ENCODE assay signal across 8 cellular contexts in genomic region chr3:98039322-98040024, GRCh38. TPM values are rescaled to one million over a fixed set of nuclear protein-coding genes. Genes with fewer than 3 reads are reported as not detected.
DNase-seq lines count a peak whose midpoint lies in the region; ATAC-seq and TF ChIP-seq lines count a peak whose summit lies in the region.

No MANE protein-coding gene starts in this region.

- H3K27me3 Mint-ChIP-seq in IgD-negative memory B cell, result peaks cover 2% of the 10 kb centered on the region
- peaks cover 3 to 35% (median 11%) of the 10 kb centered on the region in 5 donors for H3K27me3 Mint-ChIP-seq in naive thymus-derived CD8-positive, alpha-beta T cell
- H3K27me3 Mint-ChIP-seq in stimulated activated naive B cell treated with anti-CD40 and anti-IgM and Interleukin-4, amounts not matched to agents 10 μg/mL and 1 μg/mL and 100 μg/mL, for 72 hours, result peaks cover 3 to 29% of the 10 kb centered on the region in 2 donors

- peaks cover 0 to 8% (median 6%) of the 10 kb centered on the region in 4 donors for H3K9me3 ChIP-seq in esophagus muscularis mucosa

- peaks cover 0 to 4% (median 0%) of the 10 kb centered on the region in 4 donors for H3K4me1 ChIP-seq in esophagus muscularis mucosa

- no peak overlapping the region for H3K27ac ChIP-seq in esophagus muscularis mucosa (replicated peaks in 1 of 4)

- peak; percentile 96 for ATAC-seq in GM21717 (IDR thresholded peaks at IDR 0.05; ENCODE audit: unreplicated experiment)
- peak; percentile 91 to 99 for ATAC-seq in naive thymus-derived CD8-positive, alpha-beta T cell
- ATAC-seq in stimulated activated naive B cell treated with anti-CD40 and anti-IgM and Interleukin-4, amounts not matched to agents 10 μg/mL and 1 μg/mL and 100 μg/mL, for 72 hours (replicated peaks), result peak; percentile 98

- peak overlapping the region; percentile 35 to 55 (median 40) for H3K4me3 ChIP-seq in esophagus muscularis mucosa

- H3K27me3 ChIP-seq in esophagus muscularis mucosa, result peaks cover 0 to 18% (median 0%) of the 10 kb centered on the region in 4 donors

- POLR2A ChIA-PET in naive thymus-derived CD8-positive, alpha-beta T cell (lab: Charles Lee), result no interaction called here

- no peak for TF ChIP-seq POLR2A in esophagus muscularis mucosa (IDR thresholded peaks at IDR 0.05; ENCODE audit: low read depth)

- H3K4me3 Mint-ChIP-seq in IgD-negative memory B cell, result peak overlapping the region; percentile 3 to 90 (median 76)
- H3K4me3 Mint-ChIP-seq in naive thymus-derived CD8-positive, alpha-beta T cell, result peak overlapping the region; percentile 77 to 89 (median 84)
- H3K4me3 Mint-ChIP-seq in stimulated activated naive B cell treated with anti-CD40 and anti-IgM and Interleukin-4, amounts not matched to agents 10 μg/mL and 1 μg/mL and 100 μg/mL, for 72 hours, result peak overlapping the region; percentile 84 to 87

- intact Hi-C loops in esophagus muscularis mucosa (cut with DNase I), result loop anchor here (2.0 kb wide), 1 partner anchor 289 kb away; no protein-coding TSS in a partner anchor

- WGBS in esophagus muscularis mucosa, result 15% methylated on average over 13 of the region's 13 CpGs

- peaks cover 0 to 3% (median 2%) of the 10 kb centered on the region in 3 donors for H3K4me1 Mint-ChIP-seq in IgD-negative memory B cell
- H3K4me1 Mint-ChIP-seq in naive thymus-derived CD8-positive, alpha-beta T cell, result peaks cover 0 to 9% (median 5%) of the 10 kb centered on the region in 4 donors
- peaks cover 3 to 7% of the 10 kb centered on the region in 2 donors for H3K4me1 Mint-ChIP-seq in stimulated activated naive B cell treated with anti-CD40 and anti-IgM and Interleukin-4, amounts not matched to agents 10 μg/mL and 1 μg/mL and 100 μg/mL, for 72 hours

- peaks cover 0 to 5% (median 5%) of the 10 kb centered on the region in 3 donors for H3K9me3 Mint-ChIP-seq in IgD-negative memory B cell
- H3K9me3 Mint-ChIP-seq in naive thymus-derived CD8-positive, alpha-beta T cell, result peaks cover 2 to 18% (median 5%) of the 10 kb centered on the region in 9 donors
- H3K9me3 Mint-ChIP-seq in stimulated activated naive B cell treated with anti-CD40 and anti-IgM and Interleukin-4, amounts not matched to agents 10 μg/mL and 1 μg/mL and 100 μg/mL, for 72 hours, result peaks cover 3 to 4% of the 10 kb centered on the region in 2 donors

- H3K36me3 Mint-ChIP-seq in IgD-negative memory B cell, result no peaks in the 10 kb centered on the region
- peaks cover 0 to 8% (median 0%) of the 10 kb centered on the region in 3 donors for H3K36me3 Mint-ChIP-seq in naive thymus-derived CD8-positive, alpha-beta T cell
- H3K36me3 Mint-ChIP-seq in stimulated activated naive B cell treated with anti-CD40 and anti-IgM and Interleukin-4, amounts not matched to agents 10 μg/mL and 1 μg/mL and 100 μg/mL, for 72 hours, result peaks cover 0 to 3% of the 10 kb centered on the region in 2 donors

- TF ChIP-seq EP300 in esophagus muscularis mucosa (IDR thresholded peaks at IDR 0.05), result no peak

- DNase-seq in DMS79 (lab: John Stamatoyannopoulos, UW), result peak; percentile 58
- DNase-seq in OCI-M1 (lab: John Stamatoyannopoulos, UW), result peak; percentile 95
- DNase-seq in activated T-cell treated with anti-CD3 and anti-CD28 coated beads for 48 hours (ENCODE audit: low read depth), result peak; percentile 56
- no peak for DNase-seq in esophagus muscularis mucosa (ENCODE audit: extremely low spot score)
- DNase-seq in naive thymus-derived CD8-positive, alpha-beta T cell, result peak; percentile 39 to 93 (median 76)
- peak; percentile 62 for DNase-seq in stimulated activated naive B cell treated with anti-CD40 and anti-IgM and Interleukin-4, amounts not matched to agents 10 μg/mL and 1 μg/mL and 100 μg/mL, for 72 hours

- peak; percentile 75 to 92 (median 81) for TF ChIP-seq CTCF in esophagus muscularis mucosa (IDR thresholded peaks at IDR 0.05)

- peak overlapping the region; percentile 1 to 88 (median 4) for H3K27ac Mint-ChIP-seq in IgD-negative memory B cell
- H3K27ac Mint-ChIP-seq in naive thymus-derived CD8-positive, alpha-beta T cell, result peak overlapping the region; percentile 36 to 96 (median 91)
- peak overlapping the region; percentile 84 for H3K27ac Mint-ChIP-seq in stimulated activated naive B cell treated with anti-CD40 and anti-IgM and Interleukin-4, amounts not matched to agents 10 μg/mL and 1 μg/mL and 100 μg/mL, for 72 hours

- no peaks in the 10 kb centered on the region for H3K36me3 ChIP-seq in esophagus muscularis mucosa

RNA-seq across cellular contexts. Expression of gene GABRR3, which starts 4.4 kb away (rescaled TPM):
- polyA plus RNA-seq in IgD-negative memory B cell, result not detected
- total RNA-seq in esophagus muscularis mucosa, result not detected
- not detected for total RNA-seq in naive thymus-derived CD8-positive, alpha-beta T cell
- polyA plus RNA-seq in naive thymus-derived CD8-positive, alpha-beta T cell, result not detected

RNA-seq across cellular contexts. Expression of gene OR5AC2, which starts 47.5 kb away (rescaled TPM):
- not detected for polyA plus RNA-seq in IgD-negative memory B cell
- not detected for total RNA-seq in esophagus muscularis mucosa
- total RNA-seq in naive thymus-derived CD8-positive, alpha-beta T cell, result not detected
- not detected for polyA plus RNA-seq in naive thymus-derived CD8-positive, alpha-beta T cell

Comparison
In these comparisons a context has a peak if more than half of its experiments do, and no peak if none do; other contexts are left out.
1. H3K27ac Mint-ChIP-seq: peak in every context shown above with its lines; median percentile 91 in naive thymus-derived CD8-positive, alpha-beta T cell; 84 in stimulated activated naive B cell treated with anti-CD40 and anti-IgM and Interleukin-4, amounts not matched to agents 10 μg/mL and 1 μg/mL and 100 μg/mL, for 72 hours; 4 in IgD-negative memory B cell.